In genomic region chr15:85690546-85691226, GRCh38 we compare ENCODE assay signal across 7 cellular contexts.
DNase-seq lines count a peak whose midpoint lies in the region; ATAC-seq and TF ChIP-seq lines count a peak whose summit lies in the region.

No MANE protein-coding gene starts in this region.

- H3K4me3 Mint-ChIP-seq in T-helper 2 cell treated with Interferon-gamma antibody and Interleukin-4, amounts not matched to agents 5 μg/mL and 100 μg/mL, for 36 hours: peak overlapping the region; percentile 97
- peak overlapping the region; percentile 96 to 99 (median 99) for H3K4me3 Mint-ChIP-seq in immature natural killer cell

- peak; percentile 37 for ATAC-seq in GM19025 (IDR thresholded peaks at IDR 0.05; ENCODE audit: low read depth, unreplicated experiment)
- peak; percentile 51 for ATAC-seq in HG02938 (IDR thresholded peaks at IDR 0.05; ENCODE audit: unreplicated experiment)

- intact Hi-C loops in tibial artery (cut with DNase I; ENCODE audit: low total_unique reads): loop anchor here (10.0 kb wide), 1 partner anchor 66 kb away; no protein-coding TSS in a partner anchor

- peak overlapping the region; percentile 99 for H3K27ac Mint-ChIP-seq in T-helper 2 cell treated with Interferon-gamma antibody and Interleukin-4, amounts not matched to agents 5 μg/mL and 100 μg/mL, for 36 hours
- peak overlapping the region; percentile 97 to 100 (median 99) for H3K27ac Mint-ChIP-seq in immature natural killer cell

- no peak for TF ChIP-seq CTCF in tibial artery (IDR thresholded peaks at IDR 0.05)

- H3K9me3 Mint-ChIP-seq in T-helper 2 cell treated with Interferon-gamma antibody and Interleukin-4, amounts not matched to agents 5 μg/mL and 100 μg/mL, for 36 hours: no peaks in the 10 kb centered on the region
- no peaks in the 10 kb centered on the region for H3K9me3 Mint-ChIP-seq in immature natural killer cell

- no peaks in the 10 kb centered on the region for H3K27me3 ChIP-seq in tibial artery

- H3K9me3 ChIP-seq in tibial artery: no peaks in the 10 kb centered on the region

- H3K4me3 ChIP-seq in tibial artery: peak overlapping the region; percentile 35 to 39

- peaks cover 30 to 56% (median 52%) of the 10 kb centered on the region in 3 donors for H3K36me3 ChIP-seq in tibial artery

- H3K4me1 Mint-ChIP-seq in T-helper 2 cell treated with Interferon-gamma antibody and Interleukin-4, amounts not matched to agents 5 μg/mL and 100 μg/mL, for 36 hours (ENCODE audit: low read depth): peaks cover 73% of the 10 kb centered on the region
- H3K4me1 Mint-ChIP-seq in immature natural killer cell: peaks cover 75 to 89% of the 10 kb centered on the region in 2 donors

- peaks cover 51% of the 10 kb centered on the region for H3K36me3 Mint-ChIP-seq in T-helper 2 cell treated with Interferon-gamma antibody and Interleukin-4, amounts not matched to agents 5 μg/mL and 100 μg/mL, for 36 hours (ENCODE audit: low read depth)
- peaks cover 6 to 33% (median 20%) of the 10 kb centered on the region in 3 donors for H3K36me3 Mint-ChIP-seq in immature natural killer cell

- DNase-seq in T-helper 2 cell treated with Interferon-gamma antibody and Interleukin-4, amounts not matched to agents 5 μg/mL and 100 μg/mL, for 36 hours (ENCODE audit: low spot score): peak; percentile 73
- DNase-seq in immature natural killer cell (peak; percentile 43 to 53 (median 52)), tibial artery (no peak), NCI-H524 treated with DMSO at 0.1 percent for 48 hours (lab: John Stamatoyannopoulos, UW) (no peak), cerebellum (ENCODE audit: low spot score) (no peak)

- H3K27ac ChIP-seq in tibial artery: peak overlapping the region in 1 of 2 donors; percentile 36

- peaks cover 0 to 36% (median 14%) of the 10 kb centered on the region in 4 donors for H3K4me1 ChIP-seq in tibial artery

- H3K27me3 Mint-ChIP-seq in T-helper 2 cell treated with Interferon-gamma antibody and Interleukin-4, amounts not matched to agents 5 μg/mL and 100 μg/mL, for 36 hours (ENCODE audit: low read depth): no peaks in the 10 kb centered on the region
- H3K27me3 Mint-ChIP-seq in immature natural killer cell (ENCODE audit: low read depth in 3 of 3): peaks cover 8 to 20% (median 20%) of the 10 kb centered on the region in 3 donors

Comparison
In these comparisons a context has a peak if more than half of its experiments do, and no peak if none do; other contexts are left out.
1. DNase-seq: peak in T-helper 2 cell treated with Interferon-gamma antibody and Interleukin-4, amounts not matched to agents 5 μg/mL and 100 μg/mL, for 36 hours (single experiment) and immature natural killer cell (3 of 3); none in tibial artery (0 of 2), NCI-H524 treated with DMSO at 0.1 percent for 48 hours (single experiment) and cerebellum (single experiment).